In genomic region chr16:54280751-54281150, GRCh38 we compare ENCODE assay signal across 2 cellular contexts.
TF ChIP-seq lines count a peak whose summit lies in the region.

No MANE protein-coding gene starts in this region.

TF ChIP-seq in A549, 52 proteins besides CTCF, POLR2A, EP300 and RAD21 (continued from another document):
- TF ChIP-seq GATA3 (IDR thresholded peaks at IDR 0.05; ENCODE audit: borderline replicate concordance) (no peak), RARB (CRISPR knock-in tag; IDR thresholded peaks at IDR 0.05) (no peak), HDAC2 (IDR thresholded peaks at IDR 0.05) (no peak), REST (IDR thresholded peaks at IDR 0.05) (no peak), EHF (CRISPR knock-in tag; IDR thresholded peaks at IDR 0.05) (no peak), ZFP36 (IDR thresholded peaks at IDR 0.05; ENCODE audit: borderline replicate concordance, partially characterized antibody) (no peak), TP53 (CRISPR knock-in tag; IDR thresholded peaks at IDR 0.05) (no peak), MAX (IDR thresholded peaks at IDR 0.05) (no peak)

TF ChIP-seq in GM23338, 12 proteins besides CTCF, POLR2A, EP300 and RAD21 (continued from another document):
- TF ChIP-seq ZNF462 (CRISPR knock-in tag; IDR thresholded peaks at IDR 0.05): no peak
- TF ChIP-seq ZNF331 (CRISPR knock-in tag; IDR thresholded peaks at IDR 0.05; ENCODE audit: low read depth): no peak
